8 cellular contexts compared by ENCODE assay signal in the genomic region with DNA sequence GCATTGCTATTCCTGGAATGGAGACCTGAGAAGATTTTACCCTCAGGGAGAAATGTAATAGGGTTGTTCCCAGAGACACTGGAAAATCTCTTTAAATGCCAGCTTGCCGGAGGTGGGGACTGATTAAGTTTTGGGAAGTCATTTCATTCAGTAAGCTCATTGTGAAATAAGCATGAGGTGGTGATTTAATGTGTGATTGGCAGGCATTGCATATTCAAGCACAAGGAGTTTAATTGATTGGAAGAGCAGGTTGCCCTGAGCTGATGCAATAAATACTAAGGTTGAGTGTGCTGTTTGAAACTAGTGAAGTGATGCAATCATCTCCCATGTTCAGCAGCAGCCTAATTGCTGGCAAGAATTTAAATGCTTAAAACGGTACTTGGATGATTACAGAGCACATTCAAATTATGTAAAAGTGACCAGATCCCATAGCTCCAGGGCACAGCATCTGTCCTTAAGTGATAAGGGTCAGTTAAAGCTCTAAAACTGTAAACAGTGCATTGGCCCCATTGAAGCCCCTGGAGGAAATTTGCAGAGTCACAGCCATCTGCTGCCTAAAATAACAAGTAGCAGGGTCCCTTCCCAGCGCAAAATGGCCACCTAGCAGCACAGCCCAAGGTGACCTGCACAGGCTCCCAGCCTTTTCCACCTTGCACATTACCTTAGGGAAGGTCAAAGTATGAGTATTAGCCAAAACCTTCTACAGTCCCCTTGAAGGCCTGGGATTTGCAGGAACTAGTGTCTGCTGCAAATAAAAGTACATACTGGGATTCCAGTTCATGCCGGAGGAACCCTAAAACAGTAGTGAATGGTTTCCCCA.
DNase-seq lines count a peak whose midpoint lies in the region; FAIRE-seq and TF ChIP-seq lines count a peak whose summit lies in the region.

No MANE protein-coding gene starts in this region.

- DNase-seq in CD1c-positive myeloid dendritic cell (ENCODE audit: extremely low spot score), result peak; percentile 37
- peak; percentile 79 for DNase-seq in SIG-M5 (lab: John Stamatoyannopoulos, UW)
- DNase-seq in glutamatergic neuron, result peak; percentile 68
- no peak for DNase-seq in NCI-H2029 treated with DMSO at 0.1 percent for 48 hours (lab: John Stamatoyannopoulos, UW)
- no peak for DNase-seq in RCC 7860 (ENCODE audit: low spot score)
- no peak for DNase-seq in glomerular visceral epithelial cell (ENCODE audit: extremely low spot score)
- DNase-seq in stimulated activated CD4-positive, alpha-beta T cell treated with anti-CD3 and anti-CD28 coated beads, Interleukin-2, amount 100 ng/mL, for 48 hours, result no peak

- H3K9me3 Mint-ChIP-seq in glutamatergic neuron (ENCODE audit: unreplicated experiment), result peaks cover 7% of the 10 kb centered on the region

- peak overlapping the region; percentile 64 for H3K4me3 Mint-ChIP-seq in glutamatergic neuron (ENCODE audit: unreplicated experiment)

- peak overlapping the region; percentile 99 for H3K27ac Mint-ChIP-seq in glutamatergic neuron (ENCODE audit: unreplicated experiment)

- H3K27ac ChIP-seq in KMS-11, result peak overlapping the region; percentile 25

- peaks cover 14% of the 10 kb centered on the region for H3K27me3 Mint-ChIP-seq in glutamatergic neuron (ENCODE audit: unreplicated experiment)

- peaks cover 44% of the 10 kb centered on the region for H3K4me1 Mint-ChIP-seq in glutamatergic neuron (ENCODE audit: low read depth, unreplicated experiment)

- H2AFZ ChIP-seq in KMS-11 (ENCODE audit: low read depth), result peak overlapping the region; percentile 60; the same call in 1 of the 2 replicates

- no peaks in the 10 kb centered on the region for H3K79me2 ChIP-seq in KMS-11 (ENCODE audit: insufficient read depth, low read depth)

- peak overlapping the region; percentile 17; the same call in 1 of the 2 replicates for H3K4me2 ChIP-seq in KMS-11

- H3K4me1 ChIP-seq in KMS-11 (ENCODE audit: low read depth, poor library complexity, severe bottlenecking), result peaks cover 16% of the 10 kb centered on the region

- FAIRE-seq in RCC 7860 (lab: Jason Lieb, UNC), result no peak

- no peak overlapping the region; the same call in 1 of the 2 replicates for H3K9ac ChIP-seq in KMS-11

- no peaks in the 10 kb centered on the region for H3K36me3 Mint-ChIP-seq in glutamatergic neuron (ENCODE audit: unreplicated experiment)

- no peaks in the 10 kb centered on the region; the same call in 1 of the 2 replicates for H3K36me3 ChIP-seq in KMS-11 (ENCODE audit: insufficient read depth)

- TF ChIP-seq CTCF in KMS-11 (conservative IDR thresholded peaks at IDR 0.05; ENCODE audit: low read depth, low read length) (no peak), glutamatergic neuron (IDR thresholded peaks at IDR 0.05; ENCODE audit: partially characterized antibody, unreplicated experiment) (peak; percentile 24)

- H3K4me3 ChIP-seq in KMS-11 (IDR thresholded peaks at IDR 0.05; ENCODE audit: insufficient read depth, low read depth, low read length), result no peak overlapping the region

- no peaks in the 10 kb centered on the region for H3K27me3 ChIP-seq in KMS-11 (ENCODE audit: insufficient read depth, low read depth)

- H4K20me1 ChIP-seq in KMS-11 (ENCODE audit: insufficient read depth), result no peaks in the 10 kb centered on the region

Comparison
In these comparisons a context has a peak if more than half of its experiments do, and no peak if none do; other contexts are left out.
1. DNase-seq: peak in CD1c-positive myeloid dendritic cell (single experiment), SIG-M5 (single experiment) and glutamatergic neuron (single experiment); none in NCI-H2029 treated with DMSO at 0.1 percent for 48 hours (single experiment), RCC 7860 (single experiment), glomerular visceral epithelial cell (single experiment) and stimulated activated CD4-positive, alpha-beta T cell treated with anti-CD3 and anti-CD28 coated beads, Interleukin-2, amount 100 ng/mL, for 48 hours (0 of 2).